ENCODE assay signal across 1 cellular context in the genomic region with DNA sequence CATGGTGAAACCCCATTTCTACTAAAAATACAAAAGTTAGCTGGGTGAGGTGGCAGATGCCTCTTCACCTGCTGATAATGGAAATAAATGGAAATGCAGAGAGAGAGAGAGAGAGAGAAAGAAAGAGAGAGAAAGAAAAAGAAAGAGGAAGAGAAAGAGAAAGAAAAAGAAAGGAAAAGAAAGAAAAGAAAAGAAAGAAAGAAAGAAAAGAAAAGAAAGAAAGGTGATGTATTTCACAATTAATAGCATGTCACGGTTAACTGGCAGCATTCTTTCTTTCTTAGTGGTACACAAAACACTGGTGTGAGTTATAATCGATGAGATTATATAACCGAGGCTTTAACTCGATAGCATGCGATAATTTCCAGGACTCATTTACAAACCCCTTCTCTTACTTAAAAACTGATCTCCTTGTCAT.
TF ChIP-seq lines count a peak whose summit lies in the region.

No MANE protein-coding gene starts in this region.

TF ChIP-seq in K562, 482 proteins besides CTCF, POLR2A, EP300 and RAD21 (continued from another document):
- TF ChIP-seq, protein P1, sequence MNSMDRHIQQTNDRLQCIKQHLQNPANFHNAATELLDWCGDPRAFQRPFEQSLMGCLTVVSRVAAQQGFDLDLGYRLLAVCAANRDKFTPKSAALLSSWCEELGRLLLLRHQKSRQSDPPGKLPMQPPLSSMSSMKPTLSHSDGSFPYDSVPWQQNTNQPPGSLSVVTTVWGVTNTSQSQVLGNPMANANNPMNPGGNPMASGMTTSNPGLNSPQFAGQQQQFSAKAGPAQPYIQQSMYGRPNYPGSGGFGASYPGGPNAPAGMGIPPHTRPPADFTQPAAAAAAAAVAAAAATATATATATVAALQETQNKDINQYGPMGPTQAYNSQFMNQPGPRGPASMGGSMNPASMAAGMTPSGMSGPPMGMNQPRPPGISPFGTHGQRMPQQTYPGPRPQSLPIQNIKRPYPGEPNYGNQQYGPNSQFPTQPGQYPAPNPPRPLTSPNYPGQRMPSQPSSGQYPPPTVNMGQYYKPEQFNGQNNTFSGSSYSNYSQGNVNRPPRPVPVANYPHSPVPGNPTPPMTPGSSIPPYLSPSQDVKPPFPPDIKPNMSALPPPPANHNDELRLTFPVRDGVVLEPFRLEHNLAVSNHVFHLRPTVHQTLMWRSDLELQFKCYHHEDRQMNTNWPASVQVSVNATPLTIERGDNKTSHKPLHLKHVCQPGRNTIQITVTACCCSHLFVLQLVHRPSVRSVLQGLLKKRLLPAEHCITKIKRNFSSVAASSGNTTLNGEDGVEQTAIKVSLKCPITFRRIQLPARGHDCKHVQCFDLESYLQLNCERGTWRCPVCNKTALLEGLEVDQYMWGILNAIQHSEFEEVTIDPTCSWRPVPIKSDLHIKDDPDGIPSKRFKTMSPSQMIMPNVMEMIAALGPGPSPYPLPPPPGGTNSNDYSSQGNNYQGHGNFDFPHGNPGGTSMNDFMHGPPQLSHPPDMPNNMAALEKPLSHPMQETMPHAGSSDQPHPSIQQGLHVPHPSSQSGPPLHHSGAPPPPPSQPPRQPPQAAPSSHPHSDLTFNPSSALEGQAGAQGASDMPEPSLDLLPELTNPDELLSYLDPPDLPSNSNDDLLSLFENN (IDR thresholded peaks at IDR 0.05; ENCODE audit: low read depth in 2 of 2, low read length in 2 of 2): no peak
- TF ChIP-seq E2F1 (CRISPR knock-in tag; IDR thresholded peaks at IDR 0.05): no peak
- TF ChIP-seq BRD4 (IDR thresholded peaks at IDR 0.05): no peak
- no peak for TF ChIP-seq NCOA6 (IDR thresholded peaks at IDR 0.05)
- peak; percentile 87 for TF ChIP-seq THRAP3 (IDR thresholded peaks at IDR 0.05; ENCODE audit: borderline replicate concordance)
- no peak for TF ChIP-seq ZNF583 (CRISPR knock-in tag; IDR thresholded peaks at IDR 0.05)
- TF ChIP-seq YY1 (IDR thresholded peaks at IDR 0.05; ENCODE audit: borderline replicate concordance in 1 of 3, control insufficient read depth in 1 of 3, extremely low read depth in 1 of 3, insufficient read depth in 3 of 3, insufficient read length in 1 of 3, insufficient replicate concordance in 2 of 3, low read depth in 1 of 3, low read length in 2 of 3): no peak
- peak; percentile 26; the same call in 1 of the 2 replicates for TF ChIP-seq PHB2 (IDR thresholded peaks at IDR 0.05; ENCODE audit: low read depth)
- peak in 1 of 2 experiments; percentile 32; a peak in 1 of 4 replicates for TF ChIP-seq CSDE1 (IDR thresholded peaks at IDR 0.05)
- TF ChIP-seq LARP7 (IDR thresholded peaks at IDR 0.05): peak; percentile 86; the same call in 1 of the 2 replicates
- peak; percentile 46; the same call in 1 of the 2 replicates for TF ChIP-seq MTA1 (IDR thresholded peaks at IDR 0.05; ENCODE audit: borderline replicate concordance)
- TF ChIP-seq, protein P2, sequence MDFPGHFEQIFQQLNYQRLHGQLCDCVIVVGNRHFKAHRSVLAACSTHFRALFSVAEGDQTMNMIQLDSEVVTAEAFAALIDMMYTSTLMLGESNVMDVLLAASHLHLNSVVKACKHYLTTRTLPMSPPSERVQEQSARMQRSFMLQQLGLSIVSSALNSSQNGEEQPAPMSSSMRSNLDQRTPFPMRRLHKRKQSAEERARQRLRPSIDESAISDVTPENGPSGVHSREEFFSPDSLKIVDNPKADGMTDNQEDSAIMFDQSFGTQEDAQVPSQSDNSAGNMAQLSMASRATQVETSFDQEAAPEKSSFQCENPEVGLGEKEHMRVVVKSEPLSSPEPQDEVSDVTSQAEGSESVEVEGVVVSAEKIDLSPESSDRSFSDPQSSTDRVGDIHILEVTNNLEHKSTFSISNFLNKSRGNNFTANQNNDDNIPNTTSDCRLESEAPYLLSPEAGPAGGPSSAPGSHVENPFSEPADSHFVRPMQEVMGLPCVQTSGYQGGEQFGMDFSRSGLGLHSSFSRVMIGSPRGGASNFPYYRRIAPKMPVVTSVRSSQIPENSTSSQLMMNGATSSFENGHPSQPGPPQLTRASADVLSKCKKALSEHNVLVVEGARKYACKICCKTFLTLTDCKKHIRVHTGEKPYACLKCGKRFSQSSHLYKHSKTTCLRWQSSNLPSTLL (IDR thresholded peaks at IDR 0.05): 0 out of 2 replicates have a peak, but pooled peaks have one; percentile 51
